In genomic region chr7:128994575-128994974, GRCh38 we compare ENCODE assay signal across 3 cellular contexts. TPM values are rescaled to one million over a fixed set of nuclear protein-coding genes. Genes with fewer than 3 reads are reported as not detected.
"Had no signal": no experiment of that assay in that cellular context is flagged by ENCODE, and none has a peak within 500 bp of the region (broad histone marks: within the 10 kb centered on the region; RNA-seq: fewer than 3 reads in every experiment).

No MANE protein-coding gene starts in this region.

RNA-seq across cellular contexts. Expression of gene IRF5, which starts 56.8 kb away (rescaled TPM):
- total RNA-seq: lung microvascular endothelial cell had no signal
- polyA plus RNA-seq: fibroblast of lung, hepatocyte had no signal
